In genomic region chr16:13957197-13958078, GRCh38 we compare ENCODE assay signal across 8 cellular contexts. TPM values are rescaled to one million over a fixed set of nuclear protein-coding genes. Genes with fewer than 3 reads are reported as not detected.
DNase-seq lines count a peak whose midpoint lies in the region; ATAC-seq and TF ChIP-seq lines count a peak whose summit lies in the region.

No MANE protein-coding gene starts in this region.

- ATAC-seq in HG02588 (IDR thresholded peaks at IDR 0.05; ENCODE audit: unreplicated experiment), result peak; percentile 67

- intact Hi-C loops in A673 (cut with micrococcal nuclease; ENCODE audit: unreplicated experiment), result loop anchor here (5.0 kb wide), 1 partner anchor 330 kb away; no protein-coding TSS in a partner anchor

- peak overlapping the region; percentile 88 for H3K4me2 ChIP-seq in osteoblast (ENCODE audit: insufficient read depth, low read length)

- POLR2A ChIA-PET in A673 (lab: Charles Lee; ENCODE audit: low non-redundant PET) (no interaction called here), GM10248 (lab: Yijun Ruan, JAX) (no interaction called here)

- peaks cover 21% of the 10 kb centered on the region for H3K4me1 ChIP-seq in A673 (ENCODE audit: insufficient read depth, low read length, poor library complexity, severe bottlenecking)
- H3K4me1 ChIP-seq in osteoblast (ENCODE audit: insufficient read depth, low read length), result peaks cover 25% of the 10 kb centered on the region

- H4K20me1 ChIP-seq in osteoblast (ENCODE audit: insufficient read depth, low read length), result no peaks in the 10 kb centered on the region

- no peak for TF ChIP-seq CTCF in A673 (conservative IDR thresholded peaks at IDR 0.05; ENCODE audit: low read depth, low read length)
- TF ChIP-seq CTCF in GM10248 (IDR thresholded peaks at IDR 0.05; ENCODE audit: control extremely low read depth, extremely low read depth, low read depth, missing control alignments), result no peak
- TF ChIP-seq CTCF in NB4 (IDR thresholded peaks at IDR 0.05; ENCODE audit: low read depth, low read length), result no peak
- no peak for TF ChIP-seq CTCF in osteoblast (IDR thresholded peaks at IDR 0.05; ENCODE audit: extremely low read depth, low read depth, low read length)

- H3K27me3 ChIP-seq in A673 (replicated peaks; ENCODE audit: insufficient read depth, low read depth, low read length, poor library complexity) (no peaks in the 10 kb centered on the region), osteoblast (ENCODE audit: insufficient read depth, low read length) (no peaks in the 10 kb centered on the region)

- DNase-seq in A673 (ENCODE audit: low spot score) (peak; percentile 87), GM10248 (ENCODE audit: extremely low spot score) (peak; percentile 59), NB4 (ENCODE audit: low read depth) (peak; percentile 91), T1000 (lab: John Stamatoyannopoulos, UW) (peak; percentile 79), fibroblast of peridontal ligament (ENCODE audit: extremely low read depth) (peak; percentile 91), osteoblast (ENCODE audit: insufficient read length, low spot score, missing footprints) (peak; percentile 76), GM19238 (ENCODE audit: insufficient read length, low spot score) (no peak)

- TF ChIP-seq POLR2A in NB4 (IDR thresholded peaks at IDR 0.05; ENCODE audit: extremely low read depth, insufficient read length), result no peak

- H3K4me3 ChIP-seq in A673 (ENCODE audit: low read depth, low read length, poor library complexity, severe bottlenecking), result peak overlapping the region; percentile 15
- peak overlapping the region; percentile 44 for H3K4me3 ChIP-seq in NB4 (ENCODE audit: low read depth, low read length)
- peak overlapping the region; percentile 74 for H3K4me3 ChIP-seq in osteoblast (ENCODE audit: insufficient read depth, low read length)

- H3K79me2 ChIP-seq in osteoblast (ENCODE audit: insufficient read depth, low read length), result no peaks in the 10 kb centered on the region

- no TSS peak for BruUV-seq in A673 (replicated peaks; lab: Mats Ljungman, UMichigan)

- no peaks in the 10 kb centered on the region for H3K36me3 ChIP-seq in A673 (ENCODE audit: insufficient read depth, low read length, poor library complexity, severe bottlenecking)
- H3K36me3 ChIP-seq in osteoblast (ENCODE audit: insufficient read depth, low read length), result no peaks in the 10 kb centered on the region

- H3K9me3 ChIP-seq in A673 (ENCODE audit: low read depth, low read length, poor library complexity, severe bottlenecking) (no peaks in the 10 kb centered on the region), osteoblast (ENCODE audit: low read depth, low read length) (no peaks in the 10 kb centered on the region)

- peak overlapping the region; percentile 94 for H2AFZ ChIP-seq in osteoblast (ENCODE audit: low read length)

- H3K27ac ChIP-seq in A673 (ENCODE audit: low read depth, low read length, poor library complexity, severe bottlenecking), result peak overlapping the region; percentile 51
- peak overlapping the region; percentile 94 for H3K27ac ChIP-seq in osteoblast (ENCODE audit: low read depth, low read length)

- CTCF ChIA-PET in A673 (lab: Charles Lee), result interaction anchor here (1.1 kb wide), 1 partner anchor 38 kb away, joined by 4 read pairs; the partner anchor contains the start of gene ERCC4
- CTCF ChIA-PET in GM10248 (lab: Yijun Ruan, JAX), result interaction anchor here (2.1 kb wide), 1 partner anchor 38 kb away, joined by 7 read pairs; the partner anchor contains the start of gene ERCC4

RNA-seq across cellular contexts. Expression of gene ERCC4, which starts 37.5 kb away (rescaled TPM):
- total RNA-seq in A673 (2021), result 18.5 and 18.8 TPM in 2 replicates
- total RNA-seq in osteoblast, result 9.0 and 10.9 TPM in 2 replicates

Comparison
In these comparisons a context has a peak if more than half of its experiments do, and no peak if none do; other contexts are left out.
1. H3K4me3 ChIP-seq: peak in every context shown above with its lines; median percentile 74 in osteoblast; 44 in NB4; 15 in A673.